ENCODE assay signal across 22 cellular contexts in the genomic region with DNA sequence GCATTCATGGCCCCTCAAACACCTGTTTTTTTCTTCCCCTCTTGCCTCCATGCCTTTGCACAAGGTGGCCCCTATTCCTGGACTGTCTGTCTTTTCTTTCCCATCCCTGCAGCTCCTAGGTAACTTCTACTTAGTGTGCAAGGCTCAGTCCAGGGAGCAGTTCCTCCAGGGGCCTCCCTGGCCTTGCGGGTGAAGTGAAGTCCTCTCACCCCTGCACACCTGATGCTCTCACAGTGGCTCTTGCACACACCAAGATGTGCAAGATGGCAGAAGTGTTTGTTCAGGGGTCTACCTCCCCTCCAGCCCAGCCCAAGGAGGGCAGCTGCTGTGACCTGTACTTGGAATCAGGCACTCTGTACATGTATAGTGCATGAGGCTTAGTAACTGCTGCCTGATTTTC.
DNase-seq lines count a peak whose midpoint lies in the region; ATAC-seq and TF ChIP-seq lines count a peak whose summit lies in the region.
"Had no signal": no experiment of that assay in that cellular context is flagged by ENCODE, and none has a peak within 500 bp of the region (broad histone marks: within the 10 kb centered on the region; RNA-seq: fewer than 3 reads in every experiment).

No MANE protein-coding gene starts in this region.

- H3K27ac ChIP-seq in BLaER1 = no peak overlapping the region
- H3K27ac ChIP-seq in IMR-90 (ENCODE audit: insufficient read depth, low read length) = no peak overlapping the region
- no peak overlapping the region for H3K27ac ChIP-seq in CD4-positive, alpha-beta T cell (ENCODE audit: low read depth, low read length)
- H3K27ac ChIP-seq: A549, C4-2B had no signal

- no peaks in the 10 kb centered on the region for H3K9me3 Mint-ChIP-seq in CD4-positive, alpha-beta T cell
- H3K9me3 Mint-ChIP-seq: HFFc6 had no signal

- no TSS peak for BruUV-seq in IMR-90 (replicated peaks; lab: Mats Ljungman, UMichigan)

- DNase-seq in IMR-90 (no peak), mesenteric fat pad (ENCODE audit: low spot score) (peak; percentile 53), sciatic nerve (ENCODE audit: low spot score) (peak; percentile 23), NCI-H524 (lab: John Stamatoyannopoulos, UW) (no peak)
- no peak for DNase-seq in activated effector memory CD4-positive, alpha-beta T cell treated with anti-CD3 and anti-CD28 coated beads, Interleukin-2, amount 50 U/mL, for 16 hours
- no peak for DNase-seq in CD4-positive, alpha-beta T cell
- DNase-seq: 8988T; ACHN; AML-193; BE2C; CD4-positive, CD25-positive, alpha-beta regulatory T cell; CD8-positive, alpha-beta memory T cell; DMS 273 treated with DMSO at 0.1 percent for 48 hours; DMS79; EL; GDM1; GOT3; HFFc6 had no signal

- no peak for TF ChIP-seq RAD21 in IMR-90 (IDR thresholded peaks at IDR 0.05; ENCODE audit: low read length)

- no peak overlapping the region for H2BK5ac ChIP-seq in IMR-90 (ENCODE audit: low read depth, low read length, poor library complexity, severe bottlenecking)

- H4K5ac ChIP-seq in IMR-90 (ENCODE audit: low read depth, low read length) = no peak overlapping the region

- H3K14ac ChIP-seq in IMR-90 (replicated peaks; ENCODE audit: low read depth, low read length) = no peak overlapping the region

- no CpG with 5 or more reads among the region's 1 CpG for WGBS in IMR-90 (ENCODE audit: extremely low coverage in 2 of 2, insufficient read length in 1 of 2), 2 experiments

- H2BK20ac ChIP-seq in IMR-90 (ENCODE audit: low read depth, low read length) = no peak overlapping the region

- no peak overlapping the region for H4K8ac ChIP-seq in IMR-90 (ENCODE audit: low read depth in 2 of 2, low read length in 2 of 2)

- H3K4me1 Mint-ChIP-seq in CD4-positive, alpha-beta T cell (ENCODE audit: low read depth) = no peaks in the 10 kb centered on the region
- H3K4me1 Mint-ChIP-seq: CD4-positive, CD25-positive, alpha-beta regulatory T cell; CD8-positive, alpha-beta memory T cell had no signal

- no peaks in the 10 kb centered on the region for H4K20me1 ChIP-seq in BLaER1
- no peaks in the 10 kb centered on the region for H4K20me1 ChIP-seq in IMR-90 (ENCODE audit: insufficient read depth, low read length)

- H2AK5ac ChIP-seq in IMR-90 (ENCODE audit: low read depth, low read length) = no peak overlapping the region

- no peak overlapping the region for H3K23ac ChIP-seq in IMR-90 (ENCODE audit: low read depth, low read length)

- H2AFZ ChIP-seq in IMR-90 (replicated peaks; ENCODE audit: low read length, poor library complexity) = no peak overlapping the region

- no peaks in the 10 kb centered on the region; the same call in 1 of the 2 replicates for H3K9me1 ChIP-seq in IMR-90 (ENCODE audit: insufficient read depth, low read length)

- ATAC-seq in IMR-90 (ENCODE audit: low read depth) = no peak
- no peak for ATAC-seq in sciatic nerve
- ATAC-seq in CD4-positive, alpha-beta T cell (ENCODE audit: poor library complexity) = no peak
- ATAC-seq: A549 had no signal

- H3K4me2 ChIP-seq in BLaER1 (peak overlapping the region; percentile 55), IMR-90 (ENCODE audit: low read depth, low read length) (no peak overlapping the region)
- H3K4me2 ChIP-seq: A549 had no signal

- no peak for TF ChIP-seq POLR2A in IMR-90 (IDR thresholded peaks at IDR 0.05; ENCODE audit: low read depth, low read length)

- H3K4me3 Mint-ChIP-seq in CD4-positive, alpha-beta T cell = no peak overlapping the region
- H3K4me3 Mint-ChIP-seq: CD4-positive, CD25-positive, alpha-beta regulatory T cell; CD8-positive, alpha-beta memory T cell; HFFc6 had no signal

- CTCF ChIA-PET in IMR-90 (lab: Yijun Ruan, JAX) = no interaction called here
- CTCF ChIA-PET in CD4-positive, alpha-beta T cell (lab: Charles Lee) = no interaction called here

- H3K9me3 ChIP-seq in BLaER1 = no peaks in the 10 kb centered on the region
- H3K9me3 ChIP-seq in IMR-90 (ENCODE audit: control insufficient read depth, insufficient read depth, low read length) = peaks cover 5% of the 10 kb centered on the region; the same call in 1 of the 2 replicates
- no peaks in the 10 kb centered on the region for H3K9me3 ChIP-seq in CD4-positive, alpha-beta T cell (ENCODE audit: control insufficient read depth, low read length)
- H3K9me3 ChIP-seq: A549, BE2C, HAP-1 had no signal

- no peak overlapping the region for H3K18ac ChIP-seq in IMR-90 (ENCODE audit: low read depth, low read length)

- no peaks in the 10 kb centered on the region for H3K36me3 Mint-ChIP-seq in CD4-positive, alpha-beta T cell (ENCODE audit: low read depth)
- H3K36me3 Mint-ChIP-seq: CD4-positive, CD25-positive, alpha-beta regulatory T cell; CD8-positive, alpha-beta memory T cell had no signal

- H4K91ac ChIP-seq in IMR-90 (ENCODE audit: insufficient read depth, low read depth, low read length) = no peak overlapping the region

- H3K4me1 ChIP-seq in BLaER1 (peaks cover 51% of the 10 kb centered on the region), IMR-90 (ENCODE audit: control insufficient read depth, insufficient read depth, low read length) (peaks cover 7% of the 10 kb centered on the region)
- H3K4me1 ChIP-seq: A549, BE2C, HAP-1 had no signal

- H2AK9ac ChIP-seq in IMR-90 (replicated peaks; ENCODE audit: low read depth, low read length, poor library complexity) = peak overlapping the region; percentile 44

- H3K27ac Mint-ChIP-seq in CD4-positive, alpha-beta T cell = no peak overlapping the region
- H3K27ac Mint-ChIP-seq: CD4-positive, CD25-positive, alpha-beta regulatory T cell; HFFc6 had no signal

- no peak overlapping the region for H3K4ac ChIP-seq in IMR-90 (ENCODE audit: low read depth, low read length)

- no peaks in the 10 kb centered on the region for H3K79me1 ChIP-seq in IMR-90 (ENCODE audit: low read depth in 1 of 2, low read length in 2 of 2)

- intact Hi-C loops in IMR-90 (cut with micrococcal nuclease) (no loop called here), sciatic nerve (cut with DNase I) (no loop called here)
- intact Hi-C loops in CD4-positive, alpha-beta T cell (cut with DNase I, micrococcal nuclease) = no loop called here

- H3K36me3 ChIP-seq in BLaER1 (no peaks in the 10 kb centered on the region), IMR-90 (ENCODE audit: control insufficient read depth, insufficient read depth, low read length) (no peaks in the 10 kb centered on the region; the same call in 1 of the 2 replicates)
- H3K36me3 ChIP-seq: BE2C, HAP-1 had no signal

- in situ Hi-C loops in IMR-90 (cut with MboI; ENCODE audit: low sequenced_read_pairs) = no loop called here

- H3K4me3 ChIP-seq in BLaER1 = no peak overlapping the region
- no peak overlapping the region for H3K4me3 ChIP-seq in IMR-90 (ENCODE audit: insufficient read depth, low read depth, low read length)
- H3K4me3 ChIP-seq: A549, HAP-1 had no signal

- H3K27me3 ChIP-seq in BLaER1 (no peaks in the 10 kb centered on the region), IMR-90 (ENCODE audit: control insufficient read depth, insufficient read depth, low read length) (no peaks in the 10 kb centered on the region)
- no peaks in the 10 kb centered on the region for H3K27me3 ChIP-seq in CD4-positive, alpha-beta T cell (ENCODE audit: control insufficient read depth, insufficient read depth, low read length)
- H3K27me3 ChIP-seq: BE2C had no signal

- no peak overlapping the region for H3K56ac ChIP-seq in IMR-90 (ENCODE audit: extremely low read depth, insufficient read depth, low read length)

- no peak overlapping the region; the same call in 2 of the 3 replicates for H2BK15ac ChIP-seq in IMR-90 (ENCODE audit: low read depth, low read length)

- no peaks in the 10 kb centered on the region for H3K27me3 Mint-ChIP-seq in CD4-positive, alpha-beta T cell

- POLR2A ChIA-PET in IMR-90 (lab: Charles Lee; ENCODE audit: unreplicated experiment) = no interaction called here
- POLR2A ChIA-PET in CD4-positive, alpha-beta T cell (lab: Charles Lee) = no interaction called here

- no peak overlapping the region for H2BK120ac ChIP-seq in IMR-90 (ENCODE audit: low read depth, low read length)

- no peak for TF ChIP-seq CTCF in IMR-90 (conservative IDR thresholded peaks at IDR 0.05; ENCODE audit: low read depth, low read length)
- TF ChIP-seq CTCF in CD4-positive, alpha-beta T cell (IDR thresholded peaks at IDR 0.05) = no peak

- H3K9ac ChIP-seq in BLaER1 = no peak overlapping the region
- H3K9ac ChIP-seq in IMR-90 (ENCODE audit: low read depth, low read length) = no peak overlapping the region

- dilution Hi-C loops in IMR-90 (cut with HindIII; ENCODE audit: low sequenced_read_pairs, unreplicated experiment) = no loop called here

TF ChIP-seq in IMR-90, 13 proteins besides CTCF, POLR2A, EP300 and RAD21 (continues in another document):
- TF ChIP-seq RCOR1 (IDR thresholded peaks at IDR 0.05; ENCODE audit: insufficient replicate concordance, low read length) (no peak), MAFK (IDR thresholded peaks at IDR 0.05; ENCODE audit: low read depth, low read length) (no peak), CHD1 (IDR thresholded peaks at IDR 0.05; ENCODE audit: low read depth, low read length) (no peak), MXI1 (IDR thresholded peaks at IDR 0.05; ENCODE audit: borderline replicate concordance, low read depth, low read length) (no peak), FOS (IDR thresholded peaks at IDR 0.05; ENCODE audit: low read depth, low read length) (no peak), BHLHE40 (IDR thresholded peaks at IDR 0.05; ENCODE audit: low read depth, low read length) (no peak), RFX5 (IDR thresholded peaks at IDR 0.05; ENCODE audit: low read depth, low read length) (no peak), MAZ (IDR thresholded peaks at IDR 0.05; ENCODE audit: borderline replicate concordance, low read depth, low read length) (no peak), SMC3 (IDR thresholded peaks at IDR 0.05; ENCODE audit: low read depth, low read length) (no peak), CEBPB (IDR thresholded peaks at IDR 0.05; ENCODE audit: low read depth, low read length) (no peak)
- TF ChIP-seq, protein P1, sequence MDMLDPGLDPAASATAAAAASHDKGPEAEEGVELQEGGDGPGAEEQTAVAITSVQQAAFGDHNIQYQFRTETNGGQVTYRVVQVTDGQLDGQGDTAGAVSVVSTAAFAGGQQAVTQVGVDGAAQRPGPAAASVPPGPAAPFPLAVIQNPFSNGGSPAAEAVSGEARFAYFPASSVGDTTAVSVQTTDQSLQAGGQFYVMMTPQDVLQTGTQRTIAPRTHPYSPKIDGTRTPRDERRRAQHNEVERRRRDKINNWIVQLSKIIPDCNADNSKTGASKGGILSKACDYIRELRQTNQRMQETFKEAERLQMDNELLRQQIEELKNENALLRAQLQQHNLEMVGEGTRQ (IDR thresholded peaks at IDR 0.05; ENCODE audit: low read depth, low read length) = no peak
- TF ChIP-seq, protein P2, sequence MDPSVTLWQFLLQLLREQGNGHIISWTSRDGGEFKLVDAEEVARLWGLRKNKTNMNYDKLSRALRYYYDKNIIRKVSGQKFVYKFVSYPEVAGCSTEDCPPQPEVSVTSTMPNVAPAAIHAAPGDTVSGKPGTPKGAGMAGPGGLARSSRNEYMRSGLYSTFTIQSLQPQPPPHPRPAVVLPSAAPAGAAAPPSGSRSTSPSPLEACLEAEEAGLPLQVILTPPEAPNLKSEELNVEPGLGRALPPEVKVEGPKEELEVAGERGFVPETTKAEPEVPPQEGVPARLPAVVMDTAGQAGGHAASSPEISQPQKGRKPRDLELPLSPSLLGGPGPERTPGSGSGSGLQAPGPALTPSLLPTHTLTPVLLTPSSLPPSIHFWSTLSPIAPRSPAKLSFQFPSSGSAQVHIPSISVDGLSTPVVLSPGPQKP (IDR thresholded peaks at IDR 0.05; ENCODE audit: borderline replicate concordance, low read depth, low read length) = no peak

Comparison
In these comparisons a context has a peak if more than half of its experiments do, and no peak if none do; other contexts are left out.
1. DNase-seq: peak in mesenteric fat pad (single experiment) and sciatic nerve (single experiment); none in IMR-90 (single experiment), activated effector memory CD4-positive, alpha-beta T cell treated with anti-CD3 and anti-CD28 coated beads, Interleukin-2, amount 50 U/mL, for 16 hours (single experiment), CD4-positive, alpha-beta T cell (0 of 10) and NCI-H524 (0 of 2).